Comparison of ENCODE assay signal across 20 cellular contexts in the genomic region with DNA sequence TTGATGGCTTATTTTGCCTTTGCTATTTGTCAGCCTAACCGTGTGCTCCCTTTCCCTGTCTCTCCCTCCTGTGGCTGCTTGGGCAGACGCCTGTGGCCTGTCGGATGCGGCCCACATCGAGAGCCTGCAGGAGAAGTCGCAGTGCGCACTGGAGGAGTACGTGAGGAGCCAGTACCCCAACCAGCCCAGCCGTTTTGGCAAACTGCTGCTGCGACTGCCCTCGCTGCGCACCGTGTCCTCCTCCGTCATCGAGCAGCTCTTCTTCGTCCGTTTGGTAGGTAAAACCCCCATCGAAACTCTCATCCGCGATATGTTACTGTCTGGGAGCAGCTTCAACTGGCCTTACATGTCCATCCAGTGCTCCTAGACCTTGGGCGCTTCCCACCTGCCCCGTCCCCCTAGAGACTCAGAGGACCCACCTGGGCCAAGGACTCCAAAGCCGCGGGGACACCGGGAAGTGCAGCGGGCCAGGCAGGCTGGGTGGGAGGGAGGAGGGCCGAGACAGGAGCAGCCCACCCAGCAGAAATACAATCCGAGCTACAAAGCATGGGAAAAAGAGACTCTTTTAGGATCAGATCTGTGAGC. TPM values are rescaled to one million over a fixed set of nuclear protein-coding genes. Genes with fewer than 3 reads are reported as not detected.
DNase-seq lines count a peak whose midpoint lies in the region; ATAC-seq, FAIRE-seq and TF ChIP-seq lines count a peak whose summit lies in the region.
"Had no signal": no experiment of that assay in that cellular context is flagged by ENCODE, and none has a peak within 500 bp of the region (broad histone marks: within the 10 kb centered on the region; RNA-seq: fewer than 3 reads in every experiment).

No MANE protein-coding gene starts in this region.

- H4K20me1 ChIP-seq in HepG2 (ENCODE audit: insufficient read depth, low read length) = peaks cover 46% of the 10 kb centered on the region
- H4K20me1 ChIP-seq in H1 (replicated peaks in 1 of 2; ENCODE audit: control insufficient read depth in 1 of 2, insufficient read depth in 2 of 2, low read length in 2 of 2) = peaks cover 20 to 39% of the 10 kb centered on the region in 2 experiments

- ATAC-seq in HepG2 = no peak
- no peak for ATAC-seq in right lobe of liver
- ATAC-seq in HG03520 (IDR thresholded peaks at IDR 0.05; ENCODE audit: unreplicated experiment) = no peak

- H3K9me3 ChIP-seq in HepG2 (ENCODE audit: low read length) = no peaks in the 10 kb centered on the region
- H3K9me3 ChIP-seq in right lobe of liver = no peaks in the 10 kb centered on the region
- H3K9me3 ChIP-seq in H1 (ENCODE audit: insufficient read depth in 2 of 2, low read depth in 1 of 2, low read length in 1 of 2) = no peaks in the 10 kb centered on the region
- H3K9me3 ChIP-seq: breast epithelium, MG63 had no signal

- H3K4me3 Mint-ChIP-seq in nephron progenitor cell = peak overlapping the region; percentile 74
- H3K4me3 Mint-ChIP-seq: immature natural killer cell had no signal

- H3K4me2 ChIP-seq in HepG2 (ENCODE audit: low read depth, low read length) (no peak overlapping the region), H1 (ENCODE audit: insufficient read depth in 1 of 2, low read depth in 2 of 2, low read length in 2 of 2) (peak overlapping the region; percentile 18 to 59; a peak in 3 of 4 replicates)

- FAIRE-seq in HepG2 (lab: Jason Lieb, UNC) (no peak), H1 (lab: Jason Lieb, UNC) (no peak)

- H3K36me3 Mint-ChIP-seq in nephron progenitor cell (ENCODE audit: low read depth) = peaks cover 70% of the 10 kb centered on the region

- H3K23ac ChIP-seq in H1 (ENCODE audit: insufficient read length) = no peak overlapping the region

- POLR2A ChIA-PET in HepG2 (lab: Yijun Ruan, JAX) = no interaction called here
- POLR2A ChIA-PET in H1 (lab: Charles Lee; ENCODE audit: partially characterized antibody) = interaction anchor here (1.1 to 1.7 kb wide), 2 partner anchors 8 to 14 kb away, joined by 3 to 4 read pairs; no protein-coding TSS in a partner anchor
- POLR2A ChIA-PET in HEK293T (lab: Yijun Ruan, JAX) = no interaction called here

- no peaks in the 10 kb centered on the region for H3K27me3 ChIP-seq in HepG2 (ENCODE audit: control insufficient read depth in 1 of 2, insufficient read depth in 2 of 2, low read length in 2 of 2)
- no peaks in the 10 kb centered on the region for H3K27me3 ChIP-seq in right lobe of liver
- H3K27me3 ChIP-seq in H1 (replicated peaks in 1 of 4; ENCODE audit: control insufficient read depth in 3 of 4, extremely low read depth in 1 of 4, insufficient read depth in 3 of 4, low read length in 3 of 4) = peaks cover 95 to 100% (median 98%) of the 10 kb centered on the region in 4 experiments
- H3K27me3 ChIP-seq: MG63 had no signal

- TF ChIP-seq RAD21 in HepG2 (CRISPR knock-in tag; IDR thresholded peaks at IDR 0.05) (no peak), H1 (IDR thresholded peaks at IDR 0.05 in 1 of 2, conservative IDR thresholded peaks at IDR 0.05 in 1 of 2; ENCODE audit: low read depth in 2 of 2, low read length in 2 of 2) (no peak; a peak in 1 of 4 replicates)

- H3K79me1 ChIP-seq in H1 (ENCODE audit: low read depth, low read length) = no peaks in the 10 kb centered on the region

- no peak overlapping the region for H2BK120ac ChIP-seq in H1 (replicated peaks; ENCODE audit: low read depth, low read length)

- peaks cover 82% of the 10 kb centered on the region for H3K4me1 Mint-ChIP-seq in nephron progenitor cell

- in situ Hi-C loops in HepG2 (cut with HindIII; ENCODE audit: extremely low pct_ligation_motif_present, low pct_unique_long_range_greater_than_20kb) = no loop called here

- H4K8ac ChIP-seq in H1 (ENCODE audit: extremely low read depth, insufficient read depth, low read length) = no peak overlapping the region; the same call in 1 of the 2 replicates

- H3K4me1 ChIP-seq in HepG2 (ENCODE audit: insufficient read depth, low read length) = peaks cover 43% of the 10 kb centered on the region
- H3K4me1 ChIP-seq in right lobe of liver = no peaks in the 10 kb centered on the region
- H3K4me1 ChIP-seq in H1 (replicated peaks in 1 of 4; ENCODE audit: control insufficient read depth in 3 of 4, insufficient read depth in 4 of 4, low read length in 3 of 4) = peaks cover 0 to 26% (median 18%) of the 10 kb centered on the region in 4 experiments; a peak in 6 of 7 replicates
- H3K4me1 ChIP-seq: breast epithelium had no signal

- intact Hi-C loops in HepG2 (cut with micrococcal nuclease; ENCODE audit: unreplicated experiment) (no loop called here), right lobe of liver (cut with DNase I) (no loop called here)

- H3K79me2 ChIP-seq in HepG2 (ENCODE audit: insufficient read depth, low read length) (peaks cover 28% of the 10 kb centered on the region), H1 (ENCODE audit: control insufficient read depth in 1 of 2, insufficient read depth in 2 of 2, low read length in 2 of 2) (no peaks in the 10 kb centered on the region)

- no peak overlapping the region for H3K4me3 ChIP-seq in HepG2 (replicated peaks in 1 of 3; ENCODE audit: insufficient read depth in 1 of 3, low read depth in 2 of 3, low read length in 3 of 3)
- no peak overlapping the region for H3K4me3 ChIP-seq in right lobe of liver
- peak overlapping the region in 1 of 4 experiments; percentile 33; a peak in 2 of 8 replicates for H3K4me3 ChIP-seq in H1 (ENCODE audit: extremely low read depth in 1 of 4, insufficient read depth in 2 of 4, low read depth in 3 of 4, low read length in 4 of 4)
- H3K4me3 ChIP-seq: MG63, spleen had no signal

- 98% methylated on average over 28 of the region's 28 CpGs for WGBS in HepG2 (ENCODE audit: low lambda C conversion rate)
- 48% methylated on average over 20 of the region's 28 CpGs for WGBS in right lobe of liver (ENCODE audit: insufficient coverage, low coverage, low lambda C conversion rate, missing lambda C conversion rate)
- WGBS in H1 (ENCODE audit: extremely low coverage in 1 of 2, insufficient coverage in 1 of 2, insufficient read length in 1 of 2, insufficient replicate concordance in 2 of 2, low coverage in 1 of 2, low lambda C conversion rate in 2 of 2, missing lambda C conversion rate in 1 of 2), 2 experiments = 5% methylated on average over 27 of the region's 28 CpGs; no CpG with 5 or more reads in 1 of the 2 experiments

- H3K18ac ChIP-seq in H1 (ENCODE audit: extremely low read depth, low read length) = no peak overlapping the region

- no peak overlapping the region for H2BK20ac ChIP-seq in H1 (ENCODE audit: low read length)

- no TSS peak for BruUV-seq in HepG2 (replicated peaks; lab: Mats Ljungman, UMichigan)

- no peak overlapping the region for H2AK5ac ChIP-seq in H1 (ENCODE audit: low read depth, low read length)

- no peak overlapping the region for H4K5ac ChIP-seq in H1 (ENCODE audit: insufficient read length, low read depth, low read length)

- H3K23me2 ChIP-seq in H1 (ENCODE audit: low read depth, low read length) = peaks cover 3% of the 10 kb centered on the region; the same call in 1 of the 2 replicates

- no peak overlapping the region for H3K4ac ChIP-seq in H1 (replicated peaks; ENCODE audit: insufficient read length, low read depth, low read length)

- H3K9ac ChIP-seq in HepG2 (ENCODE audit: insufficient read depth, low read depth, low read length) = no peak overlapping the region
- H3K9ac ChIP-seq in H1 (replicated peaks in 1 of 4; ENCODE audit: extremely low read depth in 1 of 4, low read depth in 3 of 4, low read length in 3 of 4) = no peak overlapping the region

- peak overlapping the region; percentile 99; the same call in 1 of the 2 replicates for H2BK15ac ChIP-seq in H1 (ENCODE audit: low read length)

- no peak overlapping the region for H3K27ac ChIP-seq in HepG2 (ENCODE audit: extremely low read length, insufficient read depth, low read length)
- H3K27ac ChIP-seq in right lobe of liver = no peak overlapping the region
- H3K27ac ChIP-seq in H1 (ENCODE audit: low read depth, low read length) = no peak overlapping the region
- H3K27ac ChIP-seq: spleen had no signal

- no peak for TF ChIP-seq EP300 in HepG2 (IDR thresholded peaks at IDR 0.05; ENCODE audit: low read depth in 2 of 2, low read length in 2 of 2)
- TF ChIP-seq EP300 in HepG2 (CRISPR knock-in tag; IDR thresholded peaks at IDR 0.05; ENCODE audit: borderline replicate concordance) = no peak
- no peak for TF ChIP-seq EP300 in H1 (IDR thresholded peaks at IDR 0.05; ENCODE audit: borderline replicate concordance in 1 of 2, low read depth in 2 of 2, low read length in 2 of 2)

- no peak for TF ChIP-seq CTCF in HepG2 (CRISPR knock-in tag; IDR thresholded peaks at IDR 0.05)
- no peak for TF ChIP-seq CTCF in right lobe of liver (IDR thresholded peaks at IDR 0.05)
- no peak for TF ChIP-seq CTCF in H1 (IDR thresholded peaks at IDR 0.05; ENCODE audit: control extremely low read depth in 1 of 3, insufficient read depth in 1 of 3, low read depth in 1 of 3, low read length in 3 of 3)
- no peak for TF ChIP-seq CTCF in nephron progenitor cell (IDR thresholded peaks at IDR 0.05)

- H3K56ac ChIP-seq in H1 (replicated peaks; ENCODE audit: insufficient read length, low read depth, low read length) = no peak overlapping the region

- no peak overlapping the region for H3K14ac ChIP-seq in H1 (ENCODE audit: insufficient read length)

- no peak overlapping the region for H3K27ac Mint-ChIP-seq in nephron progenitor cell
- H3K27ac Mint-ChIP-seq: immature natural killer cell had no signal

- no peak overlapping the region for H2BK12ac ChIP-seq in H1 (ENCODE audit: low read depth, low read length)

- peaks cover 9% of the 10 kb centered on the region for H3K9me3 Mint-ChIP-seq in nephron progenitor cell

- H2AFZ ChIP-seq in HepG2 (ENCODE audit: low read length) (no peak overlapping the region), H1 (ENCODE audit: low read length) (no peak overlapping the region)

- H2BK5ac ChIP-seq in H1 (ENCODE audit: low read depth, low read length) = no peak overlapping the region

- CTCF ChIA-PET in HepG2 (lab: Yijun Ruan, JAX; ENCODE audit: low intra/inter-chr PET ratio, low total read pairs) (no interaction called here), H1 (lab: Charles Lee; ENCODE audit: partially characterized antibody) (interaction anchor here (0.5 to 4.5 kb wide), 7 partner anchors 10 to 208 kb away, joined by 3 to 15 read pairs (median 3); no protein-coding TSS in a partner anchor), HEK293T (lab: Yijun Ruan, JAX) (no interaction called here)

- H3K36me3 ChIP-seq in HepG2 (replicated peaks in 1 of 2; ENCODE audit: control insufficient read depth in 1 of 2, insufficient read depth in 2 of 2, low read length in 2 of 2) (peaks cover 9 to 43% of the 10 kb centered on the region in 2 experiments), right lobe of liver (no peaks in the 10 kb centered on the region), H1 (ENCODE audit: control insufficient read depth in 2 of 4, insufficient read depth in 4 of 4, low read length in 3 of 4) (peaks cover 0 to under 1% (median 0%) of the 10 kb centered on the region in 4 experiments; a peak in 1 of 8 replicates)
- H3K36me3 ChIP-seq: breast epithelium had no signal

- H3K27me3 Mint-ChIP-seq in nephron progenitor cell (ENCODE audit: low read depth, poor library complexity) = peaks cover 18% of the 10 kb centered on the region

- H4K91ac ChIP-seq in H1 (replicated peaks; ENCODE audit: insufficient read length, low read length) = no peak overlapping the region

- no peak for DNase-seq in HepG2 (ENCODE audit: low spot score)
- no peak for DNase-seq in right lobe of liver
- no peak for DNase-seq in H1 (ENCODE audit: low read depth in 1 of 2, low spot score in 2 of 2)
- DNase-seq in nephron progenitor cell = peak; percentile 49
- DNase-seq in NAMALWA (ENCODE audit: low spot score) = no peak
- DNase-seq in DMS 273 treated with DMSO at 0.1 percent for 48 hours (lab: John Stamatoyannopoulos, UW) = no peak
- no peak for DNase-seq in HEK293T (ENCODE audit: extremely low spot score)
- DNase-seq: ACHN; activated CD4-positive, alpha-beta T cell treated with anti-CD3 and anti-CD28 coated beads for 48 hours; activated CD8-positive, alpha-beta memory T cell treated with anti-CD3 and anti-CD28 coated beads, Interleukin-2, amount 50 U/mL, for 48 hours; activated naive CD4-positive, alpha-beta T cell; DMS153; effector CD8-positive, alpha-beta T cell; immature natural killer cell; MG63; naive B cell; NCI-H2227 treated with DMSO at 0.1 percent for 48 hours; spleen had no signal

- TF ChIP-seq POLR2A in HepG2 (IDR thresholded peaks at IDR 0.05; ENCODE audit: insufficient read depth in 1 of 2, low read depth in 2 of 2, low read length in 2 of 2) (no peak), right lobe of liver (IDR thresholded peaks at IDR 0.05) (no peak), H1 (IDR thresholded peaks at IDR 0.05; ENCODE audit: control extremely low read depth in 1 of 2, low read depth in 2 of 2, low read length in 2 of 2) (no peak)

RNA-seq across cellular contexts. Expression of a gene that starts 10.5 kb away (rescaled TPM):
- total RNA-seq in HepG2 (2016; rRNA removed; fragmentation: Illumina TruSeq; extraction: Trizol) (14.0 and 17.1 TPM in 2 replicates), right lobe of liver (10 to 100 TPM in 2 of 6 experiments, 1 to 10 TPM in 4; 5.3 to 12.1 (median 9.4) TPM)
- 4.3 and 4.6 TPM in 2 replicates for total RNA-seq in HepG2 (2016; cell fraction: cytosol; rRNA removed; fragmentation: Illumina TruSeq; extraction: Trizol; ENCODE audit: low read depth)
- total RNA-seq in HepG2 (2016; cell fraction: insoluble cytoplasmic fraction; rRNA removed; fragmentation: Illumina TruSeq; extraction: Trizol) = 12.7 and 15.6 TPM in 2 replicates
- 12.0 and 12.1 TPM in 2 replicates for total RNA-seq in HepG2 (2016; cell fraction: membrane; rRNA removed; fragmentation: Illumina TruSeq; extraction: Trizol)
- 14.7 and 16.7 TPM in 2 replicates for total RNA-seq in HepG2 (2016; cell fraction: nucleus; rRNA removed; fragmentation: Illumina TruSeq; extraction: Trizol)
- polyA plus RNA-seq in HepG2 (2011; rRNA removed) (59.7 and 76.5 TPM in 2 replicates), H1 (2011; rRNA removed) (0.17 TPM in 1 of 2 replicates, not detected in the other)
- polyA plus RNA-seq in HepG2 (2011; cell fraction: cytosol; rRNA removed) = 48.3 and 60.7 TPM in 2 replicates
- 179 and 207 TPM in 2 replicates for polyA plus RNA-seq in HepG2 (2011; cell fraction: nucleus; rRNA removed)
- 28.9 and 65.9 TPM in 2 replicates for polyA plus RNA-seq in HepG2 (2012)
- polyA plus RNA-seq in HepG2 (2016; cell fraction: cytosol; fragmentation: Illumina TruSeq; extraction: Trizol; ENCODE audit: low read depth) = 1.4 and 2.1 TPM in 2 replicates
- 16.0 and 19.7 TPM in 2 replicates for polyA plus RNA-seq in HepG2 (2016; cell fraction: insoluble cytoplasmic fraction; fragmentation: Illumina TruSeq; extraction: Trizol; ENCODE audit: low read depth)
- 4.8 and 5.9 TPM in 2 replicates for polyA plus RNA-seq in HepG2 (2016; cell fraction: membrane; fragmentation: Illumina TruSeq; extraction: Trizol; ENCODE audit: low read depth)
- polyA plus RNA-seq in HepG2 (2016; cell fraction: nucleus; fragmentation: Illumina TruSeq; extraction: Trizol; ENCODE audit: insufficient read depth, low read depth) = 37.8 and 39.6 TPM in 2 replicates
- 62.1 and 114 TPM in 2 replicates for polyA minus RNA-seq in HepG2 (2011; rRNA and poly(A)+ RNA removed; ENCODE audit: low replicate concordance)
- polyA minus RNA-seq in HepG2 (2011; cell fraction: cytosol; rRNA and poly(A)+ RNA removed) = 46.9 and 57.0 TPM in 2 replicates
- 29.7 and 42.6 TPM in 2 replicates for polyA minus RNA-seq in HepG2 (2011; cell fraction: nucleus; rRNA and poly(A)+ RNA removed)
- not detected in 2 replicates for total RNA-seq in H1 (2021; fragmentation: NEBNext Ultra II Directional; extraction: Animal tissue kit (Norgen Biotek cat#: 25700))
- polyA plus RNA-seq in H1 (2011; cell fraction: cytosol; rRNA removed) = 0.27 TPM
- 0.20 TPM for polyA plus RNA-seq in H1 (2011; cell fraction: nucleus; rRNA removed)
- 0.17 to 0.59 TPM (median 0.49 TPM) in 4 replicates for polyA plus RNA-seq in H1 (2012, experiment 1 of 2)
- polyA plus RNA-seq in H1 (2012, experiment 2 of 2) = not detected
- 0.02 TPM for polyA plus RNA-seq in H1 (2013, experiment 1 of 2)
- polyA plus RNA-seq in H1 (2013, experiment 2 of 2) = not detected
- polyA minus RNA-seq in H1 (2011; rRNA and poly(A)+ RNA removed) = 0.13 TPM in 1 of 2 replicates, not detected in the other
- 2.1 TPM for polyA minus RNA-seq in H1 (2011; cell fraction: cytosol; rRNA and poly(A)+ RNA removed)
- polyA minus RNA-seq in H1 (2011; cell fraction: nucleus; rRNA and poly(A)+ RNA removed) = 0.90 TPM
- polyA plus RNA-seq: immature natural killer cell had no signal

RNA-seq across cellular contexts. Expression of a gene that starts 12.5 kb away (rescaled TPM):
- total RNA-seq in HepG2 (2016; rRNA removed; fragmentation: Illumina TruSeq; extraction: Trizol) (2.1 and 2.8 TPM in 2 replicates), right lobe of liver (1 to 10 TPM; 1.2 to 3.8 (median 2.3) TPM)
- 2.5 and 2.7 TPM in 2 replicates for total RNA-seq in HepG2 (2016; cell fraction: cytosol; rRNA removed; fragmentation: Illumina TruSeq; extraction: Trizol; ENCODE audit: low read depth)
- total RNA-seq in HepG2 (2016; cell fraction: insoluble cytoplasmic fraction; rRNA removed; fragmentation: Illumina TruSeq; extraction: Trizol) = 0.64 and 1.1 TPM in 2 replicates
- total RNA-seq in HepG2 (2016; cell fraction: membrane; rRNA removed; fragmentation: Illumina TruSeq; extraction: Trizol) = 3.5 and 3.7 TPM in 2 replicates
- total RNA-seq in HepG2 (2016; cell fraction: nucleus; rRNA removed; fragmentation: Illumina TruSeq; extraction: Trizol) = 3.5 and 4.9 TPM in 2 replicates
- polyA plus RNA-seq in HepG2 (2011; rRNA removed) (2.8 and 3.1 TPM in 2 replicates), H1 (2011; rRNA removed) (1.1 and 5.6 TPM in 2 replicates)
- 1.1 and 2.4 TPM in 2 replicates for polyA plus RNA-seq in HepG2 (2011; cell fraction: cytosol; rRNA removed)
- polyA plus RNA-seq in HepG2 (2011; cell fraction: nucleus; rRNA removed) = 2.9 and 5.9 TPM in 2 replicates
- 5.1 and 7.3 TPM in 2 replicates for polyA plus RNA-seq in HepG2 (2012)
- 3.6 and 4.1 TPM in 2 replicates for polyA plus RNA-seq in HepG2 (2016; cell fraction: cytosol; fragmentation: Illumina TruSeq; extraction: Trizol; ENCODE audit: low read depth)
- 0.48 and 2.3 TPM in 2 replicates for polyA plus RNA-seq in HepG2 (2016; cell fraction: insoluble cytoplasmic fraction; fragmentation: Illumina TruSeq; extraction: Trizol; ENCODE audit: low read depth)
- polyA plus RNA-seq in HepG2 (2016; cell fraction: membrane; fragmentation: Illumina TruSeq; extraction: Trizol; ENCODE audit: low read depth) = 2.6 and 5.7 TPM in 2 replicates
- polyA plus RNA-seq in HepG2 (2016; cell fraction: nucleus; fragmentation: Illumina TruSeq; extraction: Trizol; ENCODE audit: insufficient read depth, low read depth) = 2.3 and 2.9 TPM in 2 replicates
- 2.2 and 4.6 TPM in 2 replicates for polyA minus RNA-seq in HepG2 (2011; rRNA and poly(A)+ RNA removed; ENCODE audit: low replicate concordance)
- 2.1 TPM in 1 of 2 replicates, not detected in the other for polyA minus RNA-seq in HepG2 (2011; cell fraction: cytosol; rRNA and poly(A)+ RNA removed)
- polyA minus RNA-seq in HepG2 (2011; cell fraction: nucleus; rRNA and poly(A)+ RNA removed) = 27.3 and 33.1 TPM in 2 replicates
- total RNA-seq in H1 (2021; fragmentation: NEBNext Ultra II Directional; extraction: Animal tissue kit (Norgen Biotek cat#: 25700)) = 1.6 and 2.1 TPM in 2 replicates
- 2.2 TPM for polyA plus RNA-seq in H1 (2011; cell fraction: cytosol; rRNA removed)
- 0.88 TPM for polyA plus RNA-seq in H1 (2011; cell fraction: nucleus; rRNA removed)
- polyA plus RNA-seq in H1 (2012, experiment 1 of 2) = 1.8 to 4.0 TPM (median 2.9 TPM) in 4 replicates
- 1.4 TPM for polyA plus RNA-seq in H1 (2012, experiment 2 of 2)
- polyA plus RNA-seq in H1 (2013, experiment 1 of 2) = 4.1 TPM
- 3.5 TPM for polyA plus RNA-seq in H1 (2013, experiment 2 of 2)
- 0.69 and 1.7 TPM in 2 replicates for polyA minus RNA-seq in H1 (2011; rRNA and poly(A)+ RNA removed)
- not detected for polyA minus RNA-seq in H1 (2011; cell fraction: cytosol; rRNA and poly(A)+ RNA removed)
- polyA minus RNA-seq in H1 (2011; cell fraction: nucleus; rRNA and poly(A)+ RNA removed) = 3.4 TPM
- polyA plus RNA-seq: immature natural killer cell had no signal
